8 cellular contexts compared by ENCODE assay signal in genomic region chr12:79555006-79555925, GRCh38.
DNase-seq lines count a peak whose midpoint lies in the region; ATAC-seq, FAIRE-seq and TF ChIP-seq lines count a peak whose summit lies in the region.

No MANE protein-coding gene starts in this region.

- H3K9me1 ChIP-seq in IMR-90 (ENCODE audit: insufficient read depth, low read length) (no peaks in the 10 kb centered on the region), keratinocyte (ENCODE audit: control insufficient read depth, extremely low read depth, insufficient read depth, low read length) (no peaks in the 10 kb centered on the region)

- no peaks in the 10 kb centered on the region for H3K79me2 ChIP-seq in keratinocyte (ENCODE audit: control insufficient read depth, insufficient read depth, low read length)

- H4K8ac ChIP-seq in IMR-90 (ENCODE audit: low read depth in 2 of 2, low read length in 2 of 2) = peak overlapping the region in 1 of 2 experiments; percentile 42; a peak in 1 of 4 replicates

- intact Hi-C loops in IMR-90 (cut with micrococcal nuclease) = loop anchor here (1.0 to 10.0 kb wide), 10 partner anchors 134 to 1210 kb away; partner anchors contain the start of gene PAWR

- no peaks in the 10 kb centered on the region for H4K20me1 ChIP-seq in IMR-90 (ENCODE audit: insufficient read depth, low read length)
- H4K20me1 ChIP-seq in keratinocyte (ENCODE audit: control insufficient read depth, extremely low read depth, insufficient read depth, low read length) = no peaks in the 10 kb centered on the region

- H4K91ac ChIP-seq in IMR-90 (ENCODE audit: insufficient read depth, low read depth, low read length) = no peak overlapping the region; the same call in none of the 2 replicates

- no peak overlapping the region; the same call in 1 of the 2 replicates for H4K5ac ChIP-seq in IMR-90 (ENCODE audit: low read depth, low read length)

- H3K27me3 ChIP-seq in GM06990 (replicated peaks; ENCODE audit: control insufficient read depth, insufficient read depth, low read length) = no peaks in the 10 kb centered on the region
- no peaks in the 10 kb centered on the region for H3K27me3 ChIP-seq in IMR-90 (ENCODE audit: control insufficient read depth, insufficient read depth, low read length)
- no peaks in the 10 kb centered on the region for H3K27me3 ChIP-seq in adipocyte (replicated peaks; ENCODE audit: control insufficient read depth, insufficient read depth, low read length)
- no peaks in the 10 kb centered on the region for H3K27me3 ChIP-seq in keratinocyte (ENCODE audit: control insufficient read depth, extremely low read depth, insufficient read depth, low read length)

- POLR2A ChIA-PET in IMR-90 (lab: Charles Lee; ENCODE audit: unreplicated experiment) = no interaction called here

- no peak for FAIRE-seq in keratinocyte (lab: Jason Lieb, UNC)

- peak overlapping the region; percentile 1; the same call in 1 of the 2 replicates for H2BK120ac ChIP-seq in IMR-90 (ENCODE audit: low read depth, low read length)

- no peak; the same call in 1 of the 2 replicates for TF ChIP-seq POLR2A in IMR-90 (IDR thresholded peaks at IDR 0.05; ENCODE audit: low read depth, low read length)

- H3K14ac ChIP-seq in IMR-90 (replicated peaks; ENCODE audit: low read depth, low read length) = no peak overlapping the region

- H2BK20ac ChIP-seq in IMR-90 (ENCODE audit: low read depth, low read length) = peak overlapping the region; percentile 27; the same call in 1 of the 2 replicates

- dilution Hi-C loops in IMR-90 (cut with HindIII; ENCODE audit: low sequenced_read_pairs, unreplicated experiment) (no loop called here), keratinocyte (cut with MboI; ENCODE audit: extremely low pct_ligation_motif_present, low sequenced_read_pairs) (no loop called here)

- in situ Hi-C loops in IMR-90 (cut with MboI; ENCODE audit: low sequenced_read_pairs) = loop anchor here (5.0 kb wide), 2 partner anchors 182 to 632 kb away; no protein-coding TSS in a partner anchor

- H2AFZ ChIP-seq in IMR-90 (replicated peaks; ENCODE audit: low read length, poor library complexity) (no peak overlapping the region), keratinocyte (ENCODE audit: control insufficient read depth, low read length) (no peak overlapping the region)

- H3K23ac ChIP-seq in IMR-90 (ENCODE audit: low read depth, low read length) = no peak overlapping the region

- no TSS peak for BruUV-seq in IMR-90 (replicated peaks; lab: Mats Ljungman, UMichigan)

- no peak overlapping the region for H3K4me3 ChIP-seq in GM06990 (replicated peaks; ENCODE audit: low read depth, low read length)
- H3K4me3 ChIP-seq in IMR-90 (ENCODE audit: insufficient read depth, low read depth, low read length) = no peak overlapping the region
- H3K4me3 ChIP-seq in adipocyte (ENCODE audit: low read length) = no peak overlapping the region
- H3K4me3 ChIP-seq in keratinocyte (ENCODE audit: control insufficient read depth in 2 of 3, extremely low read depth in 1 of 3, insufficient read depth in 2 of 3, low read depth in 1 of 3, low read length in 3 of 3) = no peak overlapping the region

- H3K9me3 ChIP-seq in IMR-90 (ENCODE audit: control insufficient read depth, insufficient read depth, low read length) (no peaks in the 10 kb centered on the region), adipocyte (ENCODE audit: control insufficient read depth, low read length) (peaks cover 8% of the 10 kb centered on the region), keratinocyte (ENCODE audit: control insufficient read depth, low read depth, low read length) (peaks cover 17% of the 10 kb centered on the region)

- DNase-seq in GM06990 (ENCODE audit: extremely low read depth, insufficient read length) (no peak), IMR-90 (peak; percentile 79), adipocyte (ENCODE audit: low read depth) (peak; percentile 83), keratinocyte (ENCODE audit: low read depth, low spot score) (no peak), NCI-H2029 (lab: John Stamatoyannopoulos, UW) (no peak), NCI-H1930 (lab: John Stamatoyannopoulos, UW) (no peak)
- DNase-seq in NK-92 treated with Interleukin-12 subunit alpha and Interleukin-12 subunit beta, amount 100 ng/mL, for 24 hours (lab: John Stamatoyannopoulos, UW) = no peak

- CTCF ChIA-PET in IMR-90 (lab: Yijun Ruan, JAX) = interaction anchor here (1.0 kb wide), 1 partner anchor 183 kb away, joined by 3 read pairs; no protein-coding TSS in a partner anchor

- H3K79me1 ChIP-seq in IMR-90 (ENCODE audit: low read depth in 1 of 2, low read length in 2 of 2) = peaks cover 0 to 6% of the 10 kb centered on the region in 2 experiments; a peak in 1 of 4 replicates

- no CpG with 5 or more reads among the region's 4 CpGs for WGBS in IMR-90 (ENCODE audit: extremely low coverage in 2 of 2, insufficient read length in 1 of 2), 2 experiments

- H2AK5ac ChIP-seq in IMR-90 (ENCODE audit: low read depth, low read length) = peak overlapping the region; percentile 11

- peak; percentile 36 for TF ChIP-seq CTCF in GM06990 (IDR thresholded peaks at IDR 0.05; ENCODE audit: insufficient read depth, low read length, poor library complexity, severe bottlenecking)
- TF ChIP-seq CTCF in IMR-90 (conservative IDR thresholded peaks at IDR 0.05; ENCODE audit: low read depth, low read length) = peak; percentile 89
- TF ChIP-seq CTCF in keratinocyte (optimal IDR thresholded peaks at IDR 0.05 in 1 of 3, IDR thresholded peaks at IDR 0.05 in 1 of 3, conservative IDR thresholded peaks at IDR 0.05 in 1 of 3; ENCODE audit: extremely low read depth in 1 of 3, insufficient read depth in 2 of 3, low read length in 3 of 3) = peak in 2 of 3 experiments; percentile 21 to 47

- H3K4me1 ChIP-seq in IMR-90 (ENCODE audit: control insufficient read depth, insufficient read depth, low read length) (peaks cover 15% of the 10 kb centered on the region; the same call in 1 of the 2 replicates), adipocyte (ENCODE audit: control insufficient read depth, insufficient read depth, low read length) (peaks cover 41% of the 10 kb centered on the region), keratinocyte (ENCODE audit: control insufficient read depth, extremely low read depth, insufficient read depth, low read length) (no peaks in the 10 kb centered on the region)

- H3K4ac ChIP-seq in IMR-90 (ENCODE audit: low read depth, low read length) = peak overlapping the region; percentile 1; the same call in 1 of the 2 replicates

- H3K4me2 ChIP-seq in IMR-90 (ENCODE audit: low read depth, low read length) = peak overlapping the region; percentile 27; the same call in 1 of the 2 replicates
- no peak overlapping the region for H3K4me2 ChIP-seq in keratinocyte (ENCODE audit: control insufficient read depth, extremely low read depth, insufficient read depth, low read depth, low read length)

- peak; percentile 87 for TF ChIP-seq RAD21 in IMR-90 (IDR thresholded peaks at IDR 0.05; ENCODE audit: low read length)

- H3K36me3 ChIP-seq in GM06990 (ENCODE audit: control insufficient read depth, insufficient read depth, low read length) = no peaks in the 10 kb centered on the region; the same call in 1 of the 2 replicates
- H3K36me3 ChIP-seq in IMR-90 (ENCODE audit: control insufficient read depth, insufficient read depth, low read length) = peaks cover 3% of the 10 kb centered on the region
- peaks cover 6% of the 10 kb centered on the region for H3K36me3 ChIP-seq in adipocyte (ENCODE audit: control insufficient read depth, insufficient read depth, low read length, severe bottlenecking)
- peaks cover 7 to 11% of the 10 kb centered on the region in 2 experiments for H3K36me3 ChIP-seq in keratinocyte (ENCODE audit: control insufficient read depth in 2 of 2, extremely low read depth in 1 of 2, insufficient read depth in 2 of 2, low read length in 2 of 2)

- no peak overlapping the region for H2AK9ac ChIP-seq in IMR-90 (replicated peaks; ENCODE audit: low read depth, low read length, poor library complexity)

- 0 out of 2 replicates have a peak overlapping the region, but pooled peaks have one; percentile 14 for H3K18ac ChIP-seq in IMR-90 (ENCODE audit: low read depth, low read length)

- H2BK5ac ChIP-seq in IMR-90 (ENCODE audit: low read depth, low read length, poor library complexity, severe bottlenecking) = peak overlapping the region; percentile 64

- H2BK15ac ChIP-seq in IMR-90 (ENCODE audit: low read depth, low read length) = 0 out of 3 replicates have a peak overlapping the region, but pooled peaks have one; percentile 38

- peak; percentile 75 for ATAC-seq in IMR-90 (ENCODE audit: low read depth)
- no peak for ATAC-seq in GM21367 (IDR thresholded peaks at IDR 0.05; ENCODE audit: unreplicated experiment)

- H3K9ac ChIP-seq in IMR-90 (ENCODE audit: low read depth, low read length) = no peak overlapping the region
- peak overlapping the region; percentile 47 for H3K9ac ChIP-seq in adipocyte (ENCODE audit: low read length)
- no peak overlapping the region for H3K9ac ChIP-seq in keratinocyte (ENCODE audit: control insufficient read depth, extremely low read depth, insufficient read depth, low read length)

- H3K56ac ChIP-seq in IMR-90 (ENCODE audit: extremely low read depth, insufficient read depth, low read length) = no peak overlapping the region; the same call in 1 of the 2 replicates

- H3K27ac ChIP-seq in IMR-90 (ENCODE audit: insufficient read depth, low read length) (no peak overlapping the region; the same call in 1 of the 2 replicates), keratinocyte (ENCODE audit: control insufficient read depth, insufficient read depth, low read length) (no peak overlapping the region)

TF ChIP-seq in IMR-90, 13 proteins besides CTCF, POLR2A, EP300 and RAD21:
- TF ChIP-seq CEBPB (IDR thresholded peaks at IDR 0.05; ENCODE audit: low read depth, low read length) = peak; percentile 39; the same call in 1 of the 2 replicates
- TF ChIP-seq, protein P1, sequence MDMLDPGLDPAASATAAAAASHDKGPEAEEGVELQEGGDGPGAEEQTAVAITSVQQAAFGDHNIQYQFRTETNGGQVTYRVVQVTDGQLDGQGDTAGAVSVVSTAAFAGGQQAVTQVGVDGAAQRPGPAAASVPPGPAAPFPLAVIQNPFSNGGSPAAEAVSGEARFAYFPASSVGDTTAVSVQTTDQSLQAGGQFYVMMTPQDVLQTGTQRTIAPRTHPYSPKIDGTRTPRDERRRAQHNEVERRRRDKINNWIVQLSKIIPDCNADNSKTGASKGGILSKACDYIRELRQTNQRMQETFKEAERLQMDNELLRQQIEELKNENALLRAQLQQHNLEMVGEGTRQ (IDR thresholded peaks at IDR 0.05; ENCODE audit: low read depth, low read length) = no peak
- TF ChIP-seq, protein P2, sequence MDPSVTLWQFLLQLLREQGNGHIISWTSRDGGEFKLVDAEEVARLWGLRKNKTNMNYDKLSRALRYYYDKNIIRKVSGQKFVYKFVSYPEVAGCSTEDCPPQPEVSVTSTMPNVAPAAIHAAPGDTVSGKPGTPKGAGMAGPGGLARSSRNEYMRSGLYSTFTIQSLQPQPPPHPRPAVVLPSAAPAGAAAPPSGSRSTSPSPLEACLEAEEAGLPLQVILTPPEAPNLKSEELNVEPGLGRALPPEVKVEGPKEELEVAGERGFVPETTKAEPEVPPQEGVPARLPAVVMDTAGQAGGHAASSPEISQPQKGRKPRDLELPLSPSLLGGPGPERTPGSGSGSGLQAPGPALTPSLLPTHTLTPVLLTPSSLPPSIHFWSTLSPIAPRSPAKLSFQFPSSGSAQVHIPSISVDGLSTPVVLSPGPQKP (IDR thresholded peaks at IDR 0.05; ENCODE audit: borderline replicate concordance, low read depth, low read length) = no peak
- TF ChIP-seq SMC3 (IDR thresholded peaks at IDR 0.05; ENCODE audit: low read depth, low read length) = peak; percentile 82
TF ChIP-seq in IMR-90: peak in this region for 2.

Comparison
In these comparisons a context has a peak if more than half of its experiments do, and no peak if none do; other contexts are left out.
1. DNase-seq: peak in IMR-90 (single experiment) and adipocyte (single experiment); none in GM06990 (single experiment), keratinocyte (single experiment), NCI-H2029 (single experiment), NK-92 treated with Interleukin-12 subunit alpha and Interleukin-12 subunit beta, amount 100 ng/mL, for 24 hours (single experiment) and NCI-H1930 (0 of 2).
2. CTCF ChIP-seq: peak in every context shown above with its lines; median percentile 89 in IMR-90; 36 in GM06990; 34 in keratinocyte.